In genomic region chr20:60200305-60200918, GRCh38 we compare ENCODE assay signal across 23 cellular contexts.
DNase-seq lines count a peak whose midpoint lies in the region; ATAC-seq, FAIRE-seq and TF ChIP-seq lines count a peak whose summit lies in the region.
"Had no signal": no experiment of that assay in that cellular context is flagged by ENCODE, and none has a peak within 500 bp of the region (broad histone marks: within the 10 kb centered on the region; RNA-seq: fewer than 3 reads in every experiment).

No MANE protein-coding gene starts in this region.

- TF ChIP-seq CTCF in DND-41 (IDR thresholded peaks at IDR 0.05; ENCODE audit: borderline replicate concordance, extremely low read depth, low read length, poor library complexity, severe bottlenecking) = no peak
- no peak for TF ChIP-seq CTCF in esophagus muscularis mucosa (IDR thresholded peaks at IDR 0.05)
- no peak for TF ChIP-seq CTCF in upper lobe of right lung (IDR thresholded peaks at IDR 0.05)

- H3K27ac ChIP-seq in DND-41 (ENCODE audit: low read length) (peak overlapping the region; percentile 74), esophagus muscularis mucosa (replicated peaks in 1 of 4) (no peak overlapping the region), upper lobe of right lung (no peak overlapping the region)

- no peak for TF ChIP-seq POLR2A in esophagus muscularis mucosa (IDR thresholded peaks at IDR 0.05; ENCODE audit: low read depth)

- 85% methylated on average over 14 of the region's 16 CpGs for WGBS in esophagus muscularis mucosa

- ATAC-seq in DND-41 (ENCODE audit: insufficient read depth, low read depth) = no peak
- ATAC-seq in upper lobe of right lung = peak; percentile 25
- ATAC-seq: HCT116, Panc1 had no signal

- H3K4me3 ChIP-seq in DND-41 (ENCODE audit: low read depth in 1 of 2, low read length in 2 of 2) (no peak overlapping the region), esophagus muscularis mucosa (no peak overlapping the region), upper lobe of right lung (no peak overlapping the region)

- no peak for DNase-seq in DND-41
- peak; percentile 27 for DNase-seq in RCC 7860 (ENCODE audit: low spot score)
- DNase-seq in esophagus muscularis mucosa (ENCODE audit: extremely low spot score) = peak; percentile 91
- no peak for DNase-seq in upper lobe of right lung
- DNase-seq in activated T-cell treated with anti-CD3 and anti-CD28 coated beads for 4 hours = no peak
- no peak for DNase-seq in NCI-H446 (lab: John Stamatoyannopoulos, UW)
- DNase-seq in inferior parietal cortex (ENCODE audit: extremely low spot score) = no peak
- DNase-seq: CD4-positive, alpha-beta T cell; GF-D8; Kasumi-1; MV-4-11; NCI-H1105 treated with DMSO at 0.1 percent for 48 hours; NCI-H146; NCI-H1930; NCI-H446 treated with DMSO at 0.1 percent for 48 hours; NCI-H526; SK-N-SH; SW 1271 had no signal

- no peak for FAIRE-seq in RCC 7860 (lab: Jason Lieb, UNC)
- FAIRE-seq: D721Med, GM12892, GM19239 had no signal

- H3K36me3 ChIP-seq in DND-41 (ENCODE audit: insufficient read depth, low read length) (peaks cover 54% of the 10 kb centered on the region), esophagus muscularis mucosa (no peaks in the 10 kb centered on the region), upper lobe of right lung (no peaks in the 10 kb centered on the region)

- H3K79me2 ChIP-seq in DND-41 (ENCODE audit: insufficient read depth, low read length) = peaks cover 28% of the 10 kb centered on the region

- no peak overlapping the region for H3K4me2 ChIP-seq in DND-41 (ENCODE audit: insufficient read depth, low read length)
- H3K4me2 ChIP-seq: SK-N-SH had no signal

- intact Hi-C loops in esophagus muscularis mucosa (cut with DNase I) = no loop called here
- intact Hi-C loops in upper lobe of right lung (cut with DNase I) = no loop called here

- no peak overlapping the region for H2AFZ ChIP-seq in DND-41 (ENCODE audit: low read depth, low read length)

- no peaks in the 10 kb centered on the region for H4K20me1 ChIP-seq in DND-41 (ENCODE audit: insufficient read depth, low read length)

- no peak for TF ChIP-seq EP300 in esophagus muscularis mucosa (IDR thresholded peaks at IDR 0.05)

- H3K9ac ChIP-seq in DND-41 (ENCODE audit: low read depth, low read length) = no peak overlapping the region
- H3K9ac ChIP-seq: SK-N-SH had no signal

- H3K27me3 ChIP-seq in DND-41 (ENCODE audit: insufficient read depth, low read length, poor library complexity) (no peaks in the 10 kb centered on the region), esophagus muscularis mucosa (peaks cover 0 to 13% (median 0%) of the 10 kb centered on the region in 4 donors), upper lobe of right lung (no peaks in the 10 kb centered on the region)

- peaks cover 3% of the 10 kb centered on the region for H3K9me3 ChIP-seq in DND-41 (ENCODE audit: insufficient read depth, low read length, severe bottlenecking)
- peaks cover 0 to 10% (median 6%) of the 10 kb centered on the region in 4 donors for H3K9me3 ChIP-seq in esophagus muscularis mucosa
- H3K9me3 ChIP-seq in upper lobe of right lung = no peaks in the 10 kb centered on the region

- H3K4me1 ChIP-seq in DND-41 (ENCODE audit: insufficient read depth, low read length) = peaks cover 24% of the 10 kb centered on the region
- no peaks in the 10 kb centered on the region for H3K4me1 ChIP-seq in esophagus muscularis mucosa
- no peaks in the 10 kb centered on the region for H3K4me1 ChIP-seq in upper lobe of right lung

Comparison
In these comparisons a context has a peak if more than half of its experiments do, and no peak if none do; other contexts are left out.
1. DNase-seq: peak in RCC 7860 (single experiment) and esophagus muscularis mucosa (single experiment); none in DND-41 (single experiment), upper lobe of right lung (single experiment), activated T-cell treated with anti-CD3 and anti-CD28 coated beads for 4 hours (single experiment), NCI-H446 (0 of 2) and inferior parietal cortex (single experiment).